In genomic region chr7:145016068-145016467, GRCh38 we compare ENCODE assay signal across 1 cellular context.
TF ChIP-seq lines count a peak whose summit lies in the region.

No MANE protein-coding gene starts in this region.

TF ChIP-seq in GM23338, 12 proteins besides CTCF, POLR2A, EP300 and RAD21 (continued from another document):
- TF ChIP-seq ZNF462 (CRISPR knock-in tag; IDR thresholded peaks at IDR 0.05) (no peak), EZH2phosphoT487 (IDR thresholded peaks at IDR 0.05; ENCODE audit: unreplicated experiment) (no peak), ZNF114 (CRISPR knock-in tag; IDR thresholded peaks at IDR 0.05) (no peak), JUNB (IDR thresholded peaks at IDR 0.05; ENCODE audit: unreplicated experiment) (no peak)
